ENCODE assay signal across 9 cellular contexts in the genomic region with DNA sequence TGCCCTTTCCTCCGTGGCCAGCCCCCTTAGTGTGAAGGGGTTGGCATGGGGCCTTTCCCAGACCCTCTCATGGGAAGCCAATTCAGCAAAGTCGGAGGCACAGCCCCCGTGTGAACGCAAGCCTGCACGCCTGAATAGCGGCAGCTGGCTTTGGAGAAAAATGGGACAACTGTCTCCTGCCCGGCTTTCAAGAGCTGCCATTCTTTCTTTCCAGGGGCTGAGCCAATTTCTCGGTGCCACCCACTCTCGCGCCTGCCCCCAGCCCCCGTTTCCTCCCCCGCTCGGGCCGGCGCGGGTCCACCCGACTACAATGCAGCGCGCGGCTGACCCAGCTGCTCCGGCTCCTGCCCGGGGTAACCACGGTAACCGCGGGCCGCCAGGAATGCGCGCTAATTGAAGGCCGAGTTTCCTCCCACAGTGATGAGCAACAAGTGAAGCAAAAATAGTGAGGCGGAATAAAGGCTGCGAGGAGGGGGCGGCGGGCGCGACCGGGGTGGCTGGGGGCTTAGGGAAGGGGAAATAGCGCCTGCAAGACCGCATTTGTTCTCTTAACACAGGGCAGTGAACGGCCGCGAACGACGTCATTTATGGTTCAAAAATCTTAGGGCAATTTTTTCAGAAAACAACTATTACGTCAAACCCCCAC. TPM values are rescaled to one million over a fixed set of nuclear protein-coding genes. Genes with fewer than 3 reads are reported as not detected.
A peak's percentile ranks its signal among the peaks of the same experiment; 100 is the strongest.
DNase-seq lines count a peak whose midpoint lies in the region; ATAC-seq and TF ChIP-seq lines count a peak whose summit lies in the region.
"Had no signal": no experiment of that assay in that cellular context is flagged by ENCODE, and none has a peak within 500 bp of the region (broad histone marks: within the 10 kb centered on the region; RNA-seq: fewer than 3 reads in every experiment).

No MANE protein-coding gene starts in this region.

- no peaks in the 10 kb centered on the region for H3K36me3 Mint-ChIP-seq in endothelial cell (ENCODE audit: low read depth, unreplicated experiment)
- no peaks in the 10 kb centered on the region for H3K36me3 Mint-ChIP-seq in type B pancreatic cell
- H3K36me3 Mint-ChIP-seq: CD8-positive, alpha-beta memory T cell had no signal

- TF ChIP-seq CTCF in endothelial cell (IDR thresholded peaks at IDR 0.05; ENCODE audit: unreplicated experiment): no peak
- TF ChIP-seq CTCF in type B pancreatic cell (conservative IDR thresholded peaks at IDR 0.05): no peak

- no peak for ATAC-seq in HG03280 (IDR thresholded peaks at IDR 0.05; ENCODE audit: unreplicated experiment)

- H3K27me3 Mint-ChIP-seq in endothelial cell (ENCODE audit: unreplicated experiment) (peaks cover 3% of the 10 kb centered on the region), type B pancreatic cell (peaks cover 75% of the 10 kb centered on the region)

- H3K9me3 Mint-ChIP-seq in endothelial cell (ENCODE audit: unreplicated experiment) (no peaks in the 10 kb centered on the region), type B pancreatic cell (no peaks in the 10 kb centered on the region)
- H3K9me3 Mint-ChIP-seq: CD8-positive, alpha-beta memory T cell had no signal

- no peak overlapping the region for H3K27ac Mint-ChIP-seq in endothelial cell (ENCODE audit: unreplicated experiment)
- H3K27ac Mint-ChIP-seq in type B pancreatic cell: no peak overlapping the region
- H3K27ac Mint-ChIP-seq: CD8-positive, alpha-beta memory T cell had no signal

- DNase-seq in NCI-H82 (lab: John Stamatoyannopoulos, UW) (peak; percentile 58), NCI-H82 treated with DMSO at 0.1 percent for 48 hours (lab: John Stamatoyannopoulos, UW; ENCODE audit: unreplicated experiment) (no peak), NCI-H226 (peak; percentile 80), endothelial cell (ENCODE audit: low spot score) (peak; percentile 78), midbrain (lab: John Stamatoyannopoulos, UW) (peak; percentile 93), type B pancreatic cell (ENCODE audit: extremely low spot score, unreplicated experiment) (peak; percentile 84), Kasumi-1 (lab: John Stamatoyannopoulos, UW) (no peak)

- H3K4me1 Mint-ChIP-seq in endothelial cell (ENCODE audit: unreplicated experiment) (peaks cover 27% of the 10 kb centered on the region), type B pancreatic cell (ENCODE audit: unreplicated experiment) (peaks cover 17% of the 10 kb centered on the region)

- H3K4me3 Mint-ChIP-seq in endothelial cell (ENCODE audit: unreplicated experiment): no peak overlapping the region
- peak overlapping the region; percentile 80 for H3K4me3 Mint-ChIP-seq in type B pancreatic cell

RNA-seq across cellular contexts. Expression of a gene that starts 27.8 kb away (rescaled TPM):
- 1.2 TPM for total RNA-seq in endothelial cell (ENCODE audit: unreplicated experiment)
- 0.24 and 48.7 TPM in 2 replicates for total RNA-seq in type B pancreatic cell (ENCODE audit: low replicate concordance)

RNA-seq across cellular contexts. Expression of a gene that starts 41.6 kb away (rescaled TPM):
- total RNA-seq in endothelial cell (ENCODE audit: unreplicated experiment) (not detected), type B pancreatic cell (ENCODE audit: low replicate concordance) (0.41 TPM in 1 of 2 replicates, not detected in the other)
- total RNA-seq: CD8-positive, alpha-beta memory T cell had no signal

Comparison
In these comparisons a context has a peak if more than half of its experiments do, and no peak if none do; other contexts are left out.
1. DNase-seq: peak in NCI-H82 (single experiment), NCI-H226 (single experiment), endothelial cell (single experiment), midbrain (single experiment) and type B pancreatic cell (single experiment); none in NCI-H82 treated with DMSO at 0.1 percent for 48 hours (single experiment) and Kasumi-1 (0 of 2).